ENCODE assay signal across 9 cellular contexts in genomic region chr15:69450968-69451695, GRCh38. TPM values are rescaled to one million over a fixed set of nuclear protein-coding genes. Genes with fewer than 3 reads are reported as not detected.
A peak's percentile ranks its signal among the peaks of the same experiment; 100 is the strongest.
DNase-seq lines count a peak whose midpoint lies in the region; ATAC-seq and TF ChIP-seq lines count a peak whose summit lies in the region.
"Had no signal": no experiment of that assay in that cellular context is flagged by ENCODE, and none has a peak within 500 bp of the region (broad histone marks: within the 10 kb centered on the region; RNA-seq: fewer than 3 reads in every experiment).

No MANE protein-coding gene starts in this region.

- intact Hi-C loops in Calu3 (cut with micrococcal nuclease; ENCODE audit: unreplicated experiment) = loop anchor here (5.0 kb wide), 1 partner anchor 34 kb away; no protein-coding TSS in a partner anchor

- no TSS peak for BruUV-seq in Calu3 (replicated peaks; lab: Mats Ljungman, UMichigan)

- ATAC-seq in GM21528 (IDR thresholded peaks at IDR 0.05; ENCODE audit: low FRiP score, unreplicated experiment) = no peak

- no peak for TF ChIP-seq CTCF in Calu3 (IDR thresholded peaks at IDR 0.05; ENCODE audit: unreplicated experiment)
- TF ChIP-seq CTCF in nephron (IDR thresholded peaks at IDR 0.05; ENCODE audit: unreplicated experiment in 3 of 3) = no peak
- TF ChIP-seq CTCF in coronary artery (IDR thresholded peaks at IDR 0.05) = no peak

- peaks cover 13% of the 10 kb centered on the region for H3K4me1 Mint-ChIP-seq in Calu3 (ENCODE audit: low read depth, unreplicated experiment)
- peaks cover 30% of the 10 kb centered on the region for H3K4me1 Mint-ChIP-seq in nephron

- H3K27ac Mint-ChIP-seq in Calu3 (ENCODE audit: unreplicated experiment) = peak overlapping the region; percentile 66
- peak overlapping the region; percentile 93 to 100 (median 99) for H3K27ac Mint-ChIP-seq in nephron

- DNase-seq in Calu3 = no peak
- DNase-seq in LHCN-M2 (ENCODE audit: low read depth) = peak; percentile 15
- DNase-seq in amniotic epithelial cell (ENCODE audit: low read depth) = peak; percentile 36
- no peak for DNase-seq in NCI-H1092 (lab: John Stamatoyannopoulos, UW)
- no peak for DNase-seq in coronary artery (ENCODE audit: low spot score)
- no peak for DNase-seq in superior temporal gyrus (ENCODE audit: extremely low spot score)
- DNase-seq: NCI-H1436 had no signal

- H3K4me3 Mint-ChIP-seq in Calu3 (ENCODE audit: low read depth, unreplicated experiment) (peak overlapping the region; percentile 72), nephron (peak overlapping the region; percentile 93 to 98 (median 96))

- H3K9me3 Mint-ChIP-seq in Calu3 (ENCODE audit: low read depth, unreplicated experiment) = no peaks in the 10 kb centered on the region
- no peaks in the 10 kb centered on the region for H3K9me3 Mint-ChIP-seq in nephron

- peak overlapping the region in 1 of 2 donors; percentile 82 for H3K27ac ChIP-seq in coronary artery

- H3K36me3 Mint-ChIP-seq in Calu3 (ENCODE audit: insufficient read depth, unreplicated experiment) (peaks cover 65% of the 10 kb centered on the region), nephron (ENCODE audit: low read depth) (peaks cover 33% of the 10 kb centered on the region)

- H3K27me3 Mint-ChIP-seq in Calu3 (ENCODE audit: unreplicated experiment) (no peaks in the 10 kb centered on the region), nephron (ENCODE audit: low read depth) (no peaks in the 10 kb centered on the region)

- H3K4me3 ChIP-seq in coronary artery = no peak overlapping the region

- CTCF ChIA-PET in Calu3 (lab: Charles Lee) = interaction anchor here (1.2 to 3.9 kb wide), 2 partner anchors 12 to 35 kb away, joined by 4 to 31 read pairs; no protein-coding TSS in a partner anchor

RNA-seq across cellular contexts. Expression of gene RPLP1, which starts 1.5 kb away (rescaled TPM):
- total RNA-seq in Calu3 (2022) (1,386 and 1,535 TPM in 2 replicates), LHCN-M2 (2014; rRNA removed) (305 and 353 TPM in 2 replicates)
- 3,072 TPM for polyA plus RNA-seq in LHCN-M2 (2012)

RNA-seq across cellular contexts. Expression of gene KIF23, which starts 37.0 kb away (rescaled TPM):
- total RNA-seq in Calu3 (2022) (71.8 and 108 TPM in 2 replicates), LHCN-M2 (2014; rRNA removed) (134 and 149 TPM in 2 replicates)
- 32.8 TPM for polyA plus RNA-seq in LHCN-M2 (2012)

Comparison
In these comparisons a context has a peak if more than half of its experiments do, and no peak if none do; other contexts are left out.
1. DNase-seq: peak in LHCN-M2 (single experiment) and amniotic epithelial cell (single experiment); none in Calu3 (single experiment), NCI-H1092 (single experiment), coronary artery (single experiment) and superior temporal gyrus (single experiment).